In genomic region chr9:114396558-114397218, GRCh38 we compare ENCODE assay signal across 1 cellular context.
TF ChIP-seq lines count a peak whose summit lies in the region.

No MANE protein-coding gene starts in this region.

TF ChIP-seq in HEK293, 187 proteins besides CTCF, POLR2A, EP300 and RAD21 (continued from another document):
- TF ChIP-seq BCL6B (tag by site-specific recombination; IDR thresholded peaks at IDR 0.05) (no peak), ZBTB44 (tag by site-specific recombination; IDR thresholded peaks at IDR 0.05) (peak; percentile 85), ZNF639 (tag by site-specific recombination; IDR thresholded peaks at IDR 0.05) (no peak), ZNF366 (tag by site-specific recombination; conservative IDR thresholded peaks at IDR 0.05) (no peak), YY1 (tag by site-specific recombination; IDR thresholded peaks at IDR 0.05) (no peak), GLI2 (tag by site-specific recombination; IDR thresholded peaks at IDR 0.05; ENCODE audit: borderline replicate concordance, low read depth) (no peak), ZNF416 (tag by site-specific recombination; IDR thresholded peaks at IDR 0.05) (no peak), PRDM10 (tag by site-specific recombination; IDR thresholded peaks at IDR 0.05) (peak; percentile 92), ZFP37 (tag by site-specific recombination; IDR thresholded peaks at IDR 0.05) (no peak), SP3 (tag by site-specific recombination; IDR thresholded peaks at IDR 0.05) (no peak), ZNF23 (tag by site-specific recombination; IDR thresholded peaks at IDR 0.05; ENCODE audit: borderline replicate concordance) (no peak), ZNF302 (tag by site-specific recombination; IDR thresholded peaks at IDR 0.05; ENCODE audit: low read depth) (no peak), ZNF248 (tag by site-specific recombination; IDR thresholded peaks at IDR 0.05) (no peak), IKZF3 (tag by site-specific recombination; IDR thresholded peaks at IDR 0.05) (peak; percentile 61), ZNF211 (tag by site-specific recombination; IDR thresholded peaks at IDR 0.05; ENCODE audit: low read depth) (no peak), ZIC2 (tag by site-specific recombination; IDR thresholded peaks at IDR 0.05) (peak; percentile 8; the same call in 1 of the 2 replicates), ZFP3 (tag by site-specific recombination; IDR thresholded peaks at IDR 0.05; ENCODE audit: low read depth) (no peak)
